8 cellular contexts compared by ENCODE assay signal in genomic region chr19:16441661-16442071, GRCh38. TPM values are rescaled to one million over a fixed set of nuclear protein-coding genes. Genes with fewer than 3 reads are reported as not detected.
DNase-seq lines count a peak whose midpoint lies in the region; ATAC-seq, FAIRE-seq and TF ChIP-seq lines count a peak whose summit lies in the region.

No MANE protein-coding gene starts in this region.

- TF ChIP-seq RAD21 in K562 (CRISPR knock-in tag; conservative IDR thresholded peaks at IDR 0.05 in 1 of 2, IDR thresholded peaks at IDR 0.05 in 1 of 2): peak; percentile 25 to 63; a peak in 3 of 4 replicates

- CTCF ChIA-PET in K562 (lab: Yijun Ruan, JAX; ENCODE audit: low intra/inter-chr PET ratio): interaction anchor here (0.6 kb wide), 1 partner anchor 264 kb away, joined by 3 read pairs; no protein-coding TSS in a partner anchor

- in situ Hi-C loops in K562 (cut with MboI): no loop called here

- H3K27me3 Mint-ChIP-seq in natural killer cell (ENCODE audit: low read depth in 2 of 2): no peaks in the 10 kb centered on the region

- H3K27ac ChIP-seq in K562 (ENCODE audit: extremely low read depth, low read depth, low read length) (no peak overlapping the region), tibial nerve (no peak overlapping the region)

- H3K4me1 Mint-ChIP-seq in natural killer cell: peaks cover 60 to 68% of the 10 kb centered on the region in 2 donors

- H2AFZ ChIP-seq in K562 (ENCODE audit: low read depth, low read length): no peak overlapping the region

- H3K36me3 Mint-ChIP-seq in natural killer cell: no peaks in the 10 kb centered on the region

- no peaks in the 10 kb centered on the region for H3K9me3 ChIP-seq in MG63
- H3K9me3 ChIP-seq in K562 (replicated peaks; ENCODE audit: control insufficient read depth, insufficient read depth, low read depth, low read length): no peaks in the 10 kb centered on the region
- no peaks in the 10 kb centered on the region for H3K9me3 ChIP-seq in tibial nerve

- peaks cover 29% of the 10 kb centered on the region; the same call in 1 of the 2 replicates for H4K20me1 ChIP-seq in K562 (replicated peaks; ENCODE audit: control insufficient read depth, insufficient read depth, low read length)

- intact Hi-C loops in K562 (cut with micrococcal nuclease): no loop called here
- intact Hi-C loops in natural killer cell (cut with micrococcal nuclease): no loop called here

- peaks cover 8% of the 10 kb centered on the region for H3K9me1 ChIP-seq in K562 (ENCODE audit: control insufficient read depth, insufficient read depth, low read length)

- no peak overlapping the region for H3K4me3 ChIP-seq in GM06990 (replicated peaks; ENCODE audit: low read depth, low read length)
- H3K4me3 ChIP-seq in MG63: no peak overlapping the region
- H3K4me3 ChIP-seq in K562: no peak overlapping the region
- no peak overlapping the region for H3K4me3 ChIP-seq in tibial nerve

- H3K9ac ChIP-seq in K562 (ENCODE audit: insufficient read depth in 1 of 2, low read depth in 2 of 2, low read length in 2 of 2): no peak overlapping the region

- H3K4me2 ChIP-seq in K562 (ENCODE audit: insufficient read depth, low read length): no peak overlapping the region

- peak; percentile 54 for FAIRE-seq in K562 (lab: Jason Lieb, UNC)

- BruUV-seq in K562 (replicated peaks; lab: Mats Ljungman, UMichigan): no TSS peak

- no peaks in the 10 kb centered on the region for H3K9me3 Mint-ChIP-seq in natural killer cell

- H3K4me1 ChIP-seq in K562 (replicated peaks in 1 of 2; ENCODE audit: control insufficient read depth in 2 of 2, insufficient read depth in 2 of 2, low read length in 2 of 2): peaks cover 20 to 25% of the 10 kb centered on the region in 2 experiments
- H3K4me1 ChIP-seq in tibial nerve: peaks cover 0 to 68% (median 25%) of the 10 kb centered on the region in 4 donors

- ATAC-seq in K562 (peak; percentile 93), natural killer cell (peak in 2 of 3 donors; percentile 39 to 42), GM18517 (IDR thresholded peaks at IDR 0.05; ENCODE audit: unreplicated experiment) (no peak), omental fat pad (ENCODE audit: low FRiP score) (no peak)

- H3K27me3 ChIP-seq in GM06990 (replicated peaks; ENCODE audit: control insufficient read depth, insufficient read depth, low read length): no peaks in the 10 kb centered on the region
- no peaks in the 10 kb centered on the region for H3K27me3 ChIP-seq in MG63
- no peaks in the 10 kb centered on the region for H3K27me3 ChIP-seq in K562 (ENCODE audit: control insufficient read depth in 2 of 2, insufficient read depth in 2 of 2, low read length in 2 of 2)
- H3K27me3 ChIP-seq in tibial nerve: no peaks in the 10 kb centered on the region

- H3K4me3 Mint-ChIP-seq in natural killer cell: no peak overlapping the region

- no peak for DNase-seq in GM06990 (ENCODE audit: extremely low read depth, insufficient read length)
- peak; percentile 32 for DNase-seq in MG63
- peak; percentile 54 to 71 (median 64) for DNase-seq in K562 (ENCODE audit: extremely low read depth in 1 of 4, low spot score in 3 of 4)
- no peak for DNase-seq in natural killer cell
- no peak for DNase-seq in omental fat pad (ENCODE audit: low spot score)
- DNase-seq in NCI-H1105 (lab: John Stamatoyannopoulos, UW): no peak
- no peak for DNase-seq in tibial nerve (ENCODE audit: low spot score in 2 of 2)

- H3K27ac Mint-ChIP-seq in natural killer cell: peak overlapping the region in 1 of 2 donors; percentile 96

- WGBS in K562 (ENCODE audit: insufficient coverage, low coverage, missing lambda C conversion rate): 80% methylated on average over 11 of the region's 12 CpGs
- WGBS in tibial nerve, 2 donors: 81 to 88% methylated on average over 12 of the region's 12 CpGs

- H3K36me3 ChIP-seq in GM06990 (ENCODE audit: control insufficient read depth, insufficient read depth, low read length) (peaks cover 5% of the 10 kb centered on the region), MG63 (peaks cover 50% of the 10 kb centered on the region), K562 (ENCODE audit: control insufficient read depth, insufficient read depth, low read length) (peaks cover 39% of the 10 kb centered on the region; the same call in 2 of the 3 replicates), tibial nerve (peaks cover 0 to 31% (median 0%) of the 10 kb centered on the region in 3 donors)

- POLR2A ChIA-PET in K562 (lab: Yijun Ruan, JAX): interaction anchor here (0.5 to 0.9 kb wide), 3 partner anchors 10 to 1126 kb away, joined by 3 to 6 read pairs (median 3); no protein-coding TSS in a partner anchor

- TF ChIP-seq CTCF in GM06990 (IDR thresholded peaks at IDR 0.05; ENCODE audit: insufficient read depth, low read length, poor library complexity, severe bottlenecking) (peak; percentile 46), K562 (IDR thresholded peaks at IDR 0.05 in 2 of 3, conservative IDR thresholded peaks at IDR 0.05 in 1 of 3; ENCODE audit: insufficient read depth in 2 of 3, low read depth in 1 of 3, low read length in 3 of 3) (peak; percentile 61 to 73 (median 65)), natural killer cell (IDR thresholded peaks at IDR 0.05) (peak; percentile 20), omental fat pad (IDR thresholded peaks at IDR 0.05) (no peak), tibial nerve (IDR thresholded peaks at IDR 0.05) (peak in 1 of 5 experiments; percentile 9)

- no peak for TF ChIP-seq EP300 in K562 (IDR thresholded peaks at IDR 0.05; ENCODE audit: low read length)
- TF ChIP-seq EP300 in tibial nerve (IDR thresholded peaks at IDR 0.05): no peak

- TF ChIP-seq POLR2A in K562 (conservative IDR thresholded peaks at IDR 0.05) (no peak), tibial nerve (IDR thresholded peaks at IDR 0.05) (no peak)

- H3K79me2 ChIP-seq in K562 (ENCODE audit: control insufficient read depth, insufficient read depth, low read length): peaks cover 36% of the 10 kb centered on the region

RNA-seq across cellular contexts. Expression of gene EPS15L1, which starts 30.1 kb away (rescaled TPM):
- total RNA-seq in MG63 (2014; rRNA removed; shearing (Covaris generic); ENCODE audit: low replicate concordance): 14.7 and 23.1 TPM in 2 replicates
- 81.9 and 116 TPM in 2 replicates for total RNA-seq in K562 (2011; cell fraction: chromatin; rRNA removed; ENCODE audit: low replicate concordance)
- 54.3 and 56.0 TPM in 2 replicates for total RNA-seq in K562 (2011; cell fraction: nucleolus; rRNA removed)
- total RNA-seq in K562 (2011; cell fraction: nucleoplasm; rRNA removed): 55.7 and 62.1 TPM in 2 replicates
- total RNA-seq in K562 (2014; rRNA removed): 11.0 and 13.5 TPM in 2 replicates
- 12.2 and 12.3 TPM in 2 replicates for total RNA-seq in K562 (2014; rRNA removed; fragmentation: Illumina TruSeq; extraction: Trizol)
- total RNA-seq in K562 (2015; rRNA removed; fragmentation: Illumina TruSeq; extraction: Trizol): 14.7 and 15.9 TPM in 2 replicates
- 37.1 and 38.1 TPM in 2 replicates for total RNA-seq in K562 (2021)
- 7.4 and 16.2 TPM in 2 replicates for polyA plus RNA-seq in K562 (2011; rRNA removed)
- polyA plus RNA-seq in K562 (2011; cell fraction: cytosol; rRNA removed): 9.5 and 11.2 TPM in 2 replicates
- polyA plus RNA-seq in K562 (2011; cell fraction: nucleus; rRNA removed): 18.8 and 20.5 TPM in 2 replicates
- 31.3 and 33.6 TPM in 2 replicates for polyA plus RNA-seq in K562 (2012)
- 25.1 and 28.4 TPM in 2 replicates for polyA plus RNA-seq in K562 (2014; fragmentation: Illumina TruSeq; extraction: Trizol)
- 1 to 10 TPM; 4.7 TPM for polyA plus RNA-seq in K562 (2014; fragmentation: Nextera tagmentation; extraction: Ambion mirVana)
- 15.6 and 18.7 TPM in 2 replicates for polyA plus RNA-seq in K562 (2014; rRNA removed)
- 15.2 and 18.3 TPM in 2 replicates for polyA minus RNA-seq in K562 (2011; rRNA and poly(A)+ RNA removed)
- polyA minus RNA-seq in K562 (2011; cell fraction: cytosol; rRNA and poly(A)+ RNA removed): 13.2 and 27.3 TPM in 2 replicates
- 17.1 and 27.9 TPM in 2 replicates for polyA minus RNA-seq in K562 (2011; cell fraction: nucleus; rRNA and poly(A)+ RNA removed)
- total RNA-seq in natural killer cell: 100 to 1,000 TPM in 1 of 3 donors, 10 to 100 TPM in 2; 92.2 to 120 (median 99.3) TPM
- 10 to 100 TPM; 12.9 to 37.0 (median 20.1) TPM for total RNA-seq in omental fat pad
- total RNA-seq in tibial nerve: 10 to 100 TPM; 29.1 to 41.5 (median 33.3) TPM

RNA-seq across cellular contexts. Expression of gene CALR3, which starts 54.3 kb away (rescaled TPM):
- total RNA-seq in MG63 (2014; rRNA removed; shearing (Covaris generic); ENCODE audit: low replicate concordance): not detected in 2 replicates
- not detected in 2 replicates for total RNA-seq in K562 (2011; cell fraction: chromatin; rRNA removed; ENCODE audit: low replicate concordance)
- not detected in 2 replicates for total RNA-seq in K562 (2011; cell fraction: nucleolus; rRNA removed)
- not detected in 2 replicates for total RNA-seq in K562 (2011; cell fraction: nucleoplasm; rRNA removed)
- total RNA-seq in K562 (2014; rRNA removed): 0.41 TPM in 1 of 2 replicates, not detected in the other
- 0.18 and 0.19 TPM in 2 replicates for total RNA-seq in K562 (2014; rRNA removed; fragmentation: Illumina TruSeq; extraction: Trizol)
- total RNA-seq in K562 (2015; rRNA removed; fragmentation: Illumina TruSeq; extraction: Trizol): not detected in 2 replicates
- not detected in 2 replicates for total RNA-seq in K562 (2021)
- 0.15 TPM in 1 of 2 replicates, not detected in the other for polyA plus RNA-seq in K562 (2011; rRNA removed)
- polyA plus RNA-seq in K562 (2011; cell fraction: cytosol; rRNA removed): not detected in 2 replicates
- not detected in 2 replicates for polyA plus RNA-seq in K562 (2011; cell fraction: nucleus; rRNA removed)
- polyA plus RNA-seq in K562 (2012): 0.07 TPM in 1 of 2 replicates, not detected in the other
- not detected in 2 replicates for polyA plus RNA-seq in K562 (2014; fragmentation: Illumina TruSeq; extraction: Trizol)
- polyA plus RNA-seq in K562 (2014; fragmentation: Nextera tagmentation; extraction: Ambion mirVana): under 1 TPM; 0.22 to 0.24 TPM
- polyA plus RNA-seq in K562 (2014; rRNA removed): not detected in 2 replicates
- 0.24 TPM in 1 of 2 replicates, not detected in the other for polyA minus RNA-seq in K562 (2011; rRNA and poly(A)+ RNA removed)
- polyA minus RNA-seq in K562 (2011; cell fraction: cytosol; rRNA and poly(A)+ RNA removed): not detected in 2 replicates
- polyA minus RNA-seq in K562 (2011; cell fraction: nucleus; rRNA and poly(A)+ RNA removed): not detected in 2 replicates
- total RNA-seq in natural killer cell: not detected
- total RNA-seq in omental fat pad: not detected
- not detected for total RNA-seq in tibial nerve

RNA-seq across cellular contexts. Expression of gene C19orf44, which starts 54.5 kb away (rescaled TPM):
- total RNA-seq in MG63 (2014; rRNA removed; shearing (Covaris generic); ENCODE audit: low replicate concordance): 9.8 and 21.4 TPM in 2 replicates
- total RNA-seq in K562 (2011; cell fraction: chromatin; rRNA removed; ENCODE audit: low replicate concordance): 21.2 and 28.6 TPM in 2 replicates
- total RNA-seq in K562 (2011; cell fraction: nucleolus; rRNA removed): 10.8 and 13.3 TPM in 2 replicates
- 10.6 and 15.0 TPM in 2 replicates for total RNA-seq in K562 (2011; cell fraction: nucleoplasm; rRNA removed)
- total RNA-seq in K562 (2014; rRNA removed) (2.2 and 4.1 TPM in 2 replicates), K562 (2014; rRNA removed; fragmentation: Illumina TruSeq; extraction: Trizol) (3.5 and 4.2 TPM in 2 replicates), K562 (2015; rRNA removed; fragmentation: Illumina TruSeq; extraction: Trizol) (3.5 and 3.8 TPM in 2 replicates), K562 (2021) (4.7 and 6.6 TPM in 2 replicates), natural killer cell (1 to 10 TPM; 1.2 to 2.8 (median 1.4) TPM), omental fat pad (1 to 10 TPM; 3.7 to 9.1 (median 5.6) TPM), tibial nerve (10 to 100 TPM; 13.4 to 19.0 (median 15.8) TPM)
- polyA plus RNA-seq in K562 (2011; rRNA removed) (2.8 TPM in 2 replicates), K562 (2014; fragmentation: Illumina TruSeq; extraction: Trizol) (4.7 and 7.7 TPM in 2 replicates), K562 (2014; fragmentation: Nextera tagmentation; extraction: Ambion mirVana) (under 1 TPM; 0.41 to 0.51 TPM), K562 (2014; rRNA removed) (4.3 and 5.2 TPM in 2 replicates)
- polyA plus RNA-seq in K562 (2011; cell fraction: cytosol; rRNA removed): 1.9 and 3.4 TPM in 2 replicates
- polyA plus RNA-seq in K562 (2011; cell fraction: nucleus; rRNA removed): 5.4 and 11.4 TPM in 2 replicates
- 3.7 and 4.9 TPM in 2 replicates for polyA plus RNA-seq in K562 (2012)
- polyA minus RNA-seq in K562 (2011; rRNA and poly(A)+ RNA removed): 1.9 and 2.1 TPM in 2 replicates
- polyA minus RNA-seq in K562 (2011; cell fraction: cytosol; rRNA and poly(A)+ RNA removed): 2.7 and 4.2 TPM in 2 replicates
- 4.4 and 5.7 TPM in 2 replicates for polyA minus RNA-seq in K562 (2011; cell fraction: nucleus; rRNA and poly(A)+ RNA removed)

Comparison
In these comparisons a context has a peak if more than half of its experiments do, and no peak if none do; other contexts are left out.
1. DNase-seq: peak in MG63 (single experiment) and K562 (4 of 4); none in GM06990 (single experiment), natural killer cell (single experiment), omental fat pad (single experiment), NCI-H1105 (single experiment) and tibial nerve (0 of 2).
2. CTCF ChIP-seq: peak in GM06990 (single experiment), K562 (3 of 3) and natural killer cell (single experiment); none in omental fat pad (0 of 3).
3. ATAC-seq: peak in K562 (single experiment) and natural killer cell (2 of 3); none in GM18517 (single experiment) and omental fat pad (single experiment).